ENCODE assay signal across 19 cellular contexts in the genomic region with DNA sequence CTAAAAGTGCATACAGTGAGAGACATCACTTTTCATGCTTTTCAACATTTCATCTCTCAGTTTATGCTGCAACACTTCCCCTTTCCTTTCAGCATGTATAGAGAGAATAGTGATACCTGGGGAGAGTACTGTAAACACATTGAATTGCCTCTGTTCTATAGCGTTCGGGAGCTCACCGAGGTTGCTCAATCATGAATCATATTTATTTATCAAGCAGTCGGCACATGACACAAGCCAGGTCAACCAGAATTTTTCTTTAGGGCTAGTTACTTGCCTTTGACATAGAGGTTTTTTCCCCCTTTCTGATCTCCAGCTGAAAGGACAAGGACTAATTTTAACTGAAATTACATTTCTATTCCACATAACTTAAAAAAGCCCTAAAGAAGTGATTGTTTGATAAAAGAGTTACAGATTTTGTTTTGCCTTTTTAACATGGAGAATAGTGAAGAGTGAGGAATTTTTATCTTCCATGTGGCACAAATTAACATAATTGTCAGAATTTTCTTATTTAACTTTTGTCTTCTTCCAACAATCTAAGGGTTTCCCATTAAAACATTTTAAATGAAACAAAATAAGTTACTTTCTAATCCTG.
DNase-seq lines count a peak whose midpoint lies in the region; ATAC-seq and TF ChIP-seq lines count a peak whose summit lies in the region.
"Had no signal": no experiment of that assay in that cellular context is flagged by ENCODE, and none has a peak within 500 bp of the region (broad histone marks: within the 10 kb centered on the region; RNA-seq: fewer than 3 reads in every experiment).

No MANE protein-coding gene starts in this region.

- dilution Hi-C loops in mammary epithelial cell (cut with HindIII; ENCODE audit: low sequenced_read_pairs) = no loop called here

- no peak overlapping the region for H2AFZ ChIP-seq in mammary epithelial cell (ENCODE audit: low read depth, low read length)

- H3K79me2 ChIP-seq in mammary epithelial cell (ENCODE audit: insufficient read depth, low read length) = no peaks in the 10 kb centered on the region

- H3K4me3 ChIP-seq in mammary epithelial cell (replicated peaks in 1 of 3; ENCODE audit: insufficient read depth in 1 of 3, low read depth in 2 of 3, low read length in 3 of 3) = no peak overlapping the region
- H3K4me3 ChIP-seq: thyroid gland had no signal

- H3K9me3 ChIP-seq in mammary epithelial cell (replicated peaks; ENCODE audit: insufficient read depth, low read length) = no peaks in the 10 kb centered on the region
- H3K9me3 ChIP-seq: thyroid gland had no signal

- ATAC-seq in GM18511 (IDR thresholded peaks at IDR 0.05; ENCODE audit: unreplicated experiment) = no peak
- ATAC-seq: activated CD4-positive, alpha-beta T cell treated with anti-CD3 and anti-CD28 coated beads for 36 hours; right cardiac atrium; stimulated activated memory B cell treated with anti-CD40 and anti-IgM and Interleukin-4, amounts not matched to agents 10 μg/mL and 1 μg/mL and 100 μg/mL, for 72 hours had no signal

- H3K9ac ChIP-seq in mammary epithelial cell (ENCODE audit: insufficient read depth, low read length) = no peak overlapping the region

- DNase-seq in DMS153 (lab: John Stamatoyannopoulos, UW) = peak; percentile 80
- DNase-seq in H4 (ENCODE audit: low spot score) = peak; percentile 7
- peak; percentile 60 for DNase-seq in NCI-H345 treated with DMSO at 0.1 percent for 48 hours (lab: John Stamatoyannopoulos, UW; ENCODE audit: unreplicated experiment)
- DNase-seq in mammary epithelial cell = peak; percentile 30
- DNase-seq in COLO668 (lab: John Stamatoyannopoulos, UW; ENCODE audit: unreplicated experiment) = no peak
- no peak for DNase-seq in activated T-cell treated with anti-CD3 and anti-CD28 coated beads, Interleukin-2, amount 50 U/mL, for 48 hours
- DNase-seq: activated CD4-positive, alpha-beta T cell treated with anti-CD3 and anti-CD28 coated beads for 36 hours; activated effector memory CD4-positive, alpha-beta T cell treated with anti-CD3 and anti-CD28 coated beads, Interleukin-2, amount 50 U/mL, for 16 hours; amygdala; effector memory CD4-positive, alpha-beta T cell; kidney; naive B cell; NCI-H2171 treated with DMSO at 0.1 percent for 48 hours; right cardiac atrium; stimulated activated CD4-positive, alpha-beta T cell treated with anti-CD3 and anti-CD28 coated beads, Interleukin-15, amount 100 ng/mL, for 24 hours; T1000; thyroid gland had no signal

- CTCF ChIA-PET in mammary epithelial cell (lab: Charles Lee; ENCODE audit: low non-redundant PET) = no interaction called here

- BruUV-seq in mammary epithelial cell (replicated peaks; lab: Mats Ljungman, UMichigan) = no TSS peak

- H3K36me3 ChIP-seq in mammary epithelial cell (ENCODE audit: insufficient read depth, low read length) = no peaks in the 10 kb centered on the region
- H3K36me3 ChIP-seq: thyroid gland had no signal

- peaks cover 2% of the 10 kb centered on the region for H3K27me3 ChIP-seq in mammary epithelial cell (ENCODE audit: insufficient read depth, low read length)
- H3K27me3 ChIP-seq: thyroid gland had no signal

- intact Hi-C loops in mammary epithelial cell (cut with micrococcal nuclease) = no loop called here

- H4K20me1 ChIP-seq in mammary epithelial cell (ENCODE audit: insufficient read depth, low read length) = no peaks in the 10 kb centered on the region

- no peaks in the 10 kb centered on the region for H3K4me1 ChIP-seq in mammary epithelial cell (ENCODE audit: insufficient read depth, low read length)
- H3K4me1 ChIP-seq: thyroid gland had no signal

- H3K27ac ChIP-seq in mammary epithelial cell (ENCODE audit: insufficient read depth, low read depth, low read length) = no peak overlapping the region
- H3K27ac ChIP-seq: thyroid gland had no signal

- H3K4me2 ChIP-seq in mammary epithelial cell (ENCODE audit: insufficient read depth, low read depth, low read length) = no peak overlapping the region

- 20% methylated on average over 4 of the region's 4 CpGs for WGBS in mammary epithelial cell (ENCODE audit: low coverage, missing lambda C conversion rate)

- in situ Hi-C loops in mammary epithelial cell (cut with MboI; ENCODE audit: low sequenced_read_pairs in 2 of 2) = no loop called here

- no peak for TF ChIP-seq CTCF in mammary epithelial cell (conservative IDR thresholded peaks at IDR 0.05 in 1 of 2, IDR thresholded peaks at IDR 0.05 in 1 of 2; ENCODE audit: extremely low read depth in 1 of 2, insufficient read depth in 1 of 2, low read depth in 1 of 2, low read length in 2 of 2)

Comparison
In these comparisons a context has a peak if more than half of its experiments do, and no peak if none do; other contexts are left out.
1. DNase-seq: peak in DMS153 (single experiment), H4 (single experiment), NCI-H345 treated with DMSO at 0.1 percent for 48 hours (single experiment) and mammary epithelial cell (single experiment); none in COLO668 (single experiment) and activated T-cell treated with anti-CD3 and anti-CD28 coated beads, Interleukin-2, amount 50 U/mL, for 48 hours (0 of 2).